ENCODE assay signal across 1 cellular context in genomic region chr16:11658896-11659708, GRCh38.
TF ChIP-seq lines count a peak whose summit lies in the region.

No MANE protein-coding gene starts in this region.

TF ChIP-seq in HepG2, 621 proteins besides CTCF, POLR2A, EP300 and RAD21 (continued from another document):
- TF ChIP-seq FOXK1 (CRISPR knock-in tag; IDR thresholded peaks at IDR 0.05; ENCODE audit: borderline replicate concordance, low read depth) = no peak
- TF ChIP-seq ZNF768 (CRISPR knock-in tag; IDR thresholded peaks at IDR 0.05) = peak; percentile 76
- TF ChIP-seq KDM5B (CRISPR knock-in tag; IDR thresholded peaks at IDR 0.05; ENCODE audit: borderline replicate concordance) = 0 out of 2 replicates have a peak, but pooled peaks have one; percentile 29
- no peak for TF ChIP-seq KDM1A (CRISPR knock-in tag; IDR thresholded peaks at IDR 0.05)
- peak; percentile 8; the same call in 1 of the 2 replicates for TF ChIP-seq EED (CRISPR knock-in tag; IDR thresholded peaks at IDR 0.05)
- TF ChIP-seq HNRNPLL (IDR thresholded peaks at IDR 0.05; ENCODE audit: low read depth, low read length, poor library complexity, severe bottlenecking) = peak; percentile 19
- TF ChIP-seq BCL3 (CRISPR knock-in tag; IDR thresholded peaks at IDR 0.05) = 0 out of 2 replicates have a peak, but pooled peaks have one; percentile 27
- TF ChIP-seq ZNF788 (CRISPR knock-in tag; IDR thresholded peaks at IDR 0.05; ENCODE audit: borderline replicate concordance) = peak; percentile 30; the same call in 1 of the 2 replicates
- TF ChIP-seq, protein P1, sequence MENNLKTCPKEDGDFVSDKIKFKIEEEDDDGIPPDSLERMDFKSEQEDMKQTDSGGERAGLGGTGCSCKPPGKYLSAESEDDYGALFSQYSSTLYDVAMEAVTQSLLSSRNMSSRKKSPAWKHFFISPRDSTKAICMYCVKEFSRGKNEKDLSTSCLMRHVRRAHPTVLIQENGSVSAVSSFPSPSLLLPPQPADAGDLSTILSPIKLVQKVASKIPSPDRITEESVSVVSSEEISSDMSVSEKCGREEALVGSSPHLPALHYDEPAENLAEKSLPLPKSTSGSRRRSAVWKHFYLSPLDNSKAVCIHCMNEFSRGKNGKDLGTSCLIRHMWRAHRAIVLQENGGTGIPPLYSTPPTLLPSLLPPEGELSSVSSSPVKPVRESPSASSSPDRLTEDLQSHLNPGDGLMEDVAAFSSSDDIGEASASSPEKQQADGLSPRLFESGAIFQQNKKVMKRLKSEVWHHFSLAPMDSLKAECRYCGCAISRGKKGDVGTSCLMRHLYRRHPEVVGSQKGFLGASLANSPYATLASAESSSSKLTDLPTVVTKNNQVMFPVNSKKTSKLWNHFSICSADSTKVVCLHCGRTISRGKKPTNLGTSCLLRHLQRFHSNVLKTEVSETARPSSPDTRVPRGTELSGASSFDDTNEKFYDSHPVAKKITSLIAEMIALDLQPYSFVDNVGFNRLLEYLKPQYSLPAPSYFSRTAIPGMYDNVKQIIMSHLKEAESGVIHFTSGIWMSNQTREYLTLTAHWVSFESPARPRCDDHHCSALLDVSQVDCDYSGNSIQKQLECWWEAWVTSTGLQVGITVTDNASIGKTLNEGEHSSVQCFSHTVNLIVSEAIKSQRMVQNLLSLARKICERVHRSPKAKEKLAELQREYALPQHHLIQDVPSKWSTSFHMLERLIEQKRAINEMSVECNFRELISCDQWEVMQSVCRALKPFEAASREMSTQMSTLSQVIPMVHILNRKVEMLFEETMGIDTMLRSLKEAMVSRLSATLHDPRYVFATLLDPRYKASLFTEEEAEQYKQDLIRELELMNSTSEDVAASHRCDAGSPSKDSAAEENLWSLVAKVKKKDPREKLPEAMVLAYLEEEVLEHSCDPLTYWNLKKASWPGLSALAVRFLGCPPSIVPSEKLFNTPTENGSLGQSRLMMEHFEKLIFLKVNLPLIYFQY (CRISPR knock-in tag; IDR thresholded peaks at IDR 0.05; ENCODE audit: borderline replicate concordance) = 0 out of 2 replicates have a peak, but pooled peaks have one; percentile 31
- TF ChIP-seq ZNF850 (CRISPR knock-in tag; conservative IDR thresholded peaks at IDR 0.05) = no peak
- TF ChIP-seq DZIP1 (CRISPR knock-in tag; IDR thresholded peaks at IDR 0.05) = peak; percentile 17; the same call in 1 of the 2 replicates
- TF ChIP-seq ZNF891 (CRISPR knock-in tag; IDR thresholded peaks at IDR 0.05) = peak; percentile 80; the same call in 1 of the 2 replicates
- no peak for TF ChIP-seq MXD1 (CRISPR knock-in tag; IDR thresholded peaks at IDR 0.05)
- TF ChIP-seq ZNF674 (CRISPR knock-in tag; IDR thresholded peaks at IDR 0.05; ENCODE audit: low read depth) = no peak
- TF ChIP-seq ZBTB20 (CRISPR knock-in tag; IDR thresholded peaks at IDR 0.05; ENCODE audit: borderline replicate concordance, low read depth) = no peak
- TF ChIP-seq TBX2 (CRISPR knock-in tag; IDR thresholded peaks at IDR 0.05; ENCODE audit: borderline replicate concordance) = peak; percentile 44; the same call in 1 of the 2 replicates
- no peak for TF ChIP-seq ZNF570 (CRISPR knock-in tag; IDR thresholded peaks at IDR 0.05; ENCODE audit: borderline replicate concordance)
- TF ChIP-seq ZNF430 (CRISPR knock-in tag; IDR thresholded peaks at IDR 0.05) = no peak
- TF ChIP-seq ZNF512B (CRISPR knock-in tag; IDR thresholded peaks at IDR 0.05; ENCODE audit: borderline replicate concordance) = no peak
- 0 out of 2 replicates have a peak, but pooled peaks have one; percentile 21 for TF ChIP-seq KDM2A (CRISPR knock-in tag; IDR thresholded peaks at IDR 0.05; ENCODE audit: borderline replicate concordance, low read depth)
- no peak for TF ChIP-seq SAFB2 (CRISPR knock-in tag; IDR thresholded peaks at IDR 0.05; ENCODE audit: borderline replicate concordance, low read depth)
